ENCODE assay signal across 1 cellular context in genomic region chr6:111709615-111710398, GRCh38.
TF ChIP-seq lines count a peak whose summit lies in the region.

No MANE protein-coding gene starts in this region.

TF ChIP-seq in HepG2, 621 proteins besides CTCF, POLR2A, EP300 and RAD21 (continued from another document):
- TF ChIP-seq ARID5B (CRISPR knock-in tag; IDR thresholded peaks at IDR 0.05) (0 out of 2 replicates have a peak, but pooled peaks have one; percentile 13), ZSCAN31 (CRISPR knock-in tag; IDR thresholded peaks at IDR 0.05; ENCODE audit: low read depth) (no peak), KLF16 (CRISPR knock-in tag; IDR thresholded peaks at IDR 0.05) (peak in 1 of 2 experiments; percentile 41; a peak in 1 of 4 replicates), ZNF343 (CRISPR knock-in tag; IDR thresholded peaks at IDR 0.05) (no peak), SP140L (CRISPR knock-in tag; IDR thresholded peaks at IDR 0.05; ENCODE audit: borderline replicate concordance) (0 out of 2 replicates have a peak, but pooled peaks have one; percentile 69), ZNF782 (CRISPR knock-in tag; IDR thresholded peaks at IDR 0.05; ENCODE audit: borderline replicate concordance) (no peak), ZNF891 (CRISPR knock-in tag; IDR thresholded peaks at IDR 0.05) (no peak), GLMP (CRISPR knock-in tag; IDR thresholded peaks at IDR 0.05; ENCODE audit: borderline replicate concordance) (no peak), MIXL1 (CRISPR knock-in tag; IDR thresholded peaks at IDR 0.05) (0 out of 2 replicates have a peak, but pooled peaks have one; percentile 9), FOXK1 (CRISPR knock-in tag; IDR thresholded peaks at IDR 0.05; ENCODE audit: borderline replicate concordance, low read depth) (0 out of 2 replicates have a peak, but pooled peaks have one; percentile 11), DNMT3B (CRISPR knock-in tag; conservative IDR thresholded peaks at IDR 0.05) (0 out of 2 replicates have a peak, but pooled peaks have one; percentile 49), EHMT2 (IDR thresholded peaks at IDR 0.05; ENCODE audit: borderline replicate concordance, low read depth, low read length) (0 out of 2 replicates have a peak, but pooled peaks have one; percentile 39), ARID3A (IDR thresholded peaks at IDR 0.05; ENCODE audit: low read depth, low read length) (peak; percentile 65; the same call in 1 of the 2 replicates)
